16 cellular contexts compared by ENCODE assay signal in genomic region chr7:151317936-151318335, GRCh38. TPM values are rescaled to one million over a fixed set of nuclear protein-coding genes. Genes with fewer than 3 reads are reported as not detected.
DNase-seq lines count a peak whose midpoint lies in the region; ATAC-seq and TF ChIP-seq lines count a peak whose summit lies in the region.
"Had no signal": no experiment of that assay in that cellular context is flagged by ENCODE, and none has a peak within 500 bp of the region (broad histone marks: within the 10 kb centered on the region; RNA-seq: fewer than 3 reads in every experiment).

No MANE protein-coding gene starts in this region.

- peaks cover 12% of the 10 kb centered on the region for H3K9me3 Mint-ChIP-seq in osteocyte (ENCODE audit: unreplicated experiment)

- ATAC-seq in right cardiac atrium, result no peak
- ATAC-seq: HCT116 had no signal

- 72% methylated on average over 4 of the region's 4 CpGs for WGBS in right cardiac atrium

- intact Hi-C loops in right cardiac atrium (cut with DNase I), result loop anchor here in 2 of 4 donors (5.0 kb wide), 1 partner anchor 34 kb away; no protein-coding TSS in a partner anchor

- TF ChIP-seq CTCF in osteocyte (IDR thresholded peaks at IDR 0.05), result no peak

- H3K27me3 Mint-ChIP-seq in osteocyte (ENCODE audit: unreplicated experiment), result peaks cover 18% of the 10 kb centered on the region

- H3K4me3 Mint-ChIP-seq in osteocyte (ENCODE audit: unreplicated experiment), result no peak overlapping the region
- H3K4me3 Mint-ChIP-seq: CD4-positive, alpha-beta memory T cell had no signal

- no peak overlapping the region for H3K27ac Mint-ChIP-seq in osteocyte (ENCODE audit: unreplicated experiment)
- H3K27ac Mint-ChIP-seq: CD4-positive, alpha-beta memory T cell had no signal

- peaks cover 2% of the 10 kb centered on the region for H3K4me1 ChIP-seq in right cardiac atrium (ENCODE audit: control insufficient read depth, insufficient read depth, low read length)

- H3K27ac ChIP-seq in right cardiac atrium (ENCODE audit: low read length), result no peak overlapping the region
- H3K27ac ChIP-seq: GM23248 had no signal

- no peaks in the 10 kb centered on the region for H3K4me1 Mint-ChIP-seq in osteocyte (ENCODE audit: unreplicated experiment)

- no peaks in the 10 kb centered on the region for H3K36me3 Mint-ChIP-seq in osteocyte (ENCODE audit: unreplicated experiment)

- DNase-seq in ecto neural progenitor cell (ENCODE audit: low spot score) (peak; percentile 10), islet precursor cell (peak; percentile 2), osteocyte (ENCODE audit: extremely low spot score, unreplicated experiment) (peak; percentile 34), HCEC 1CT (no peak), right cardiac atrium (no peak), RKO (ENCODE audit: low spot score) (no peak)
- DNase-seq: C1 segment of cervical spinal cord; Calu3; CD4-positive, alpha-beta memory T cell; COR-L47; DMS53; DMS79 treated with DMSO at 0.1 percent for 48 hours; GF-D8; GM23248; H7 had no signal

- peaks cover 2% of the 10 kb centered on the region for H3K9me3 ChIP-seq in right cardiac atrium (ENCODE audit: control insufficient read depth, low read length)

- H3K27me3 ChIP-seq in right cardiac atrium (ENCODE audit: control insufficient read depth, insufficient read depth), result no peaks in the 10 kb centered on the region

- no peak overlapping the region for H3K4me3 ChIP-seq in right cardiac atrium (ENCODE audit: low read length)
- H3K4me3 ChIP-seq: GM23248 had no signal

RNA-seq across cellular contexts. Expression of gene NUB1, which starts 23.7 kb away (rescaled TPM):
- total RNA-seq in osteocyte (61.7 and 63.0 TPM in 2 replicates), right cardiac atrium (10 to 100 TPM; 33.3 to 42.4 (median 38.6) TPM)
- 24.1 TPM for polyA plus RNA-seq in right cardiac atrium

Comparison
In these comparisons a context has a peak if more than half of its experiments do, and no peak if none do; other contexts are left out.
1. DNase-seq: peak in ecto neural progenitor cell (single experiment), islet precursor cell (single experiment) and osteocyte (single experiment); none in HCEC 1CT (single experiment), right cardiac atrium (0 of 3) and RKO (single experiment).